11 cellular contexts compared by ENCODE assay signal in the genomic region with DNA sequence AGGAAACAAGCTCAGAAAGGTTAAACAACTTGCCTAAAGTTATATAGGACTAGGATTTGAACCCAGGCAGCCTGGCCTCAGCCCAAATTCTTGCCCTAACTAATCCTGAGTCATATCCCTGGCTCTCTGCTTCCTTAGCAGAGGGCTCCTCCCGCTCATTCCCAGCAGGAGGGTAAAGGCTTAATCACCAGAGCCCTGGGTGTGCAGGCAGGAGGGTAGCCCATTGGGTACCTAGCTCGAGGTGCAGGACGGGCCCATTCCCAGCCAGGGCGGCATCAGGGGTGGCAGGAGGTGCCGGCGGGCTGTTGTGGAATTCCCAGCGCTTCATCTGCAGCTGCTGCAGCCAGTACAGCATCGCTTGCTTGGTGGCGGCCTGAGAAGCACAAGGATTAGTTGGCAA. TPM values are rescaled to one million over a fixed set of nuclear protein-coding genes. Genes with fewer than 3 reads are reported as not detected.
A peak's percentile ranks its signal among the peaks of the same experiment; 100 is the strongest.
DNase-seq lines count a peak whose midpoint lies in the region; ATAC-seq, FAIRE-seq and TF ChIP-seq lines count a peak whose summit lies in the region.
"Had no signal": no experiment of that assay in that cellular context is flagged by ENCODE, and none has a peak within 500 bp of the region (broad histone marks: within the 10 kb centered on the region; RNA-seq: fewer than 3 reads in every experiment).

No MANE protein-coding gene starts in this region.

- no peak overlapping the region for H2AFZ ChIP-seq in trophoblast cell (ENCODE audit: insufficient read depth, low read length, poor library complexity)

- FAIRE-seq in frontal cortex (lab: Jason Lieb, UNC): no peak
- FAIRE-seq: small intestine had no signal

- H3K79me1 ChIP-seq in trophoblast cell (ENCODE audit: low read length): peaks cover 21% of the 10 kb centered on the region

- H3K36me3 ChIP-seq in Panc1 (ENCODE audit: control insufficient read depth, insufficient read depth, low read length) (no peaks in the 10 kb centered on the region; the same call in 1 of the 2 replicates), trophoblast cell (ENCODE audit: control insufficient read depth in 1 of 2, insufficient read depth in 2 of 2, low read length in 2 of 2) (peaks cover 4 to 5% of the 10 kb centered on the region in 2 experiments)

- DNase-seq in EL: peak; percentile 92
- no peak for DNase-seq in Panc1 (ENCODE audit: low read depth, low spot score)
- peak; percentile 66 for DNase-seq in epithelial cell of prostate (ENCODE audit: low read depth, low spot score)
- peak in 1 of 2 donors; percentile 53 for DNase-seq in trophoblast cell
- no peak for DNase-seq in NCI-H510A treated with DMSO at 0.1 percent for 48 hours (lab: John Stamatoyannopoulos, UW)
- no peak for DNase-seq in NCI-H446 treated with DMSO at 0.1 percent for 48 hours (lab: John Stamatoyannopoulos, UW)
- no peak for DNase-seq in frontal cortex (ENCODE audit: low spot score in 2 of 2)
- DNase-seq: activated CD8-positive, alpha-beta memory T cell treated with anti-CD3 and anti-CD28 coated beads, Interleukin-2, amount 50 U/mL, for 4 hours; NCI-H526 treated with DMSO at 0.1 percent for 48 hours; small intestine had no signal

- H3K27ac ChIP-seq in Panc1 (ENCODE audit: low read length) (no peak overlapping the region), epithelial cell of prostate (peak overlapping the region; percentile 96), trophoblast cell (ENCODE audit: low read depth, low read length) (no peak overlapping the region)

- peak overlapping the region; percentile 30 for H3K4ac ChIP-seq in trophoblast cell (ENCODE audit: low read depth, low read length)

- peaks cover 14% of the 10 kb centered on the region for H3K79me2 ChIP-seq in trophoblast cell (ENCODE audit: control insufficient read depth, insufficient read depth, low read length, poor library complexity)

- H4K12ac ChIP-seq in trophoblast cell (ENCODE audit: low read depth, low read length): no peak overlapping the region

- POLR2A ChIA-PET in Panc1 (lab: Charles Lee): no interaction called here

- H3K9ac ChIP-seq in trophoblast cell (ENCODE audit: low read length): no peak overlapping the region

- no peak overlapping the region for H2BK5ac ChIP-seq in trophoblast cell (ENCODE audit: low read depth, low read length, poor library complexity)

- peaks cover 17% of the 10 kb centered on the region; the same call in 1 of the 2 replicates for H3K4me1 ChIP-seq in Panc1 (ENCODE audit: control insufficient read depth, insufficient read depth, low read length)
- H3K4me1 ChIP-seq in trophoblast cell (ENCODE audit: control insufficient read depth in 1 of 2, insufficient read depth in 2 of 2, low read length in 2 of 2): peaks cover 25 to 26% of the 10 kb centered on the region in 2 experiments

- H3K4me2 ChIP-seq in trophoblast cell (ENCODE audit: low read length): no peak overlapping the region

- no CpG with 5 or more reads among the region's 9 CpGs for WGBS in trophoblast cell (ENCODE audit: extremely low coverage, insufficient coverage, insufficient read length)

- no peak overlapping the region for H4K8ac ChIP-seq in trophoblast cell (ENCODE audit: low read depth, low read length)

- H3K23ac ChIP-seq in trophoblast cell (ENCODE audit: low read length): no peak overlapping the region

- CTCF ChIA-PET in Panc1 (lab: Charles Lee): no interaction called here

- ATAC-seq in Panc1: peak; percentile 59
- ATAC-seq in HG02884 (IDR thresholded peaks at IDR 0.05; ENCODE audit: unreplicated experiment): no peak

- intact Hi-C loops in Panc1 (cut with micrococcal nuclease; ENCODE audit: unreplicated experiment): no loop called here

- peak overlapping the region; percentile 8 for H2BK120ac ChIP-seq in trophoblast cell (ENCODE audit: insufficient read depth, low read length, poor library complexity)

- H2AK5ac ChIP-seq in trophoblast cell (ENCODE audit: low read length): no peak overlapping the region

- H3K9me3 ChIP-seq in Panc1 (ENCODE audit: control insufficient read depth, insufficient read depth, low read depth, low read length) (no peaks in the 10 kb centered on the region), trophoblast cell (ENCODE audit: insufficient read depth, low read depth, low read length) (no peaks in the 10 kb centered on the region)

- no TSS peak for BruUV-seq in Panc1 (replicated peaks; lab: Mats Ljungman, UMichigan)

- in situ Hi-C loops in Panc1 (cut with HindIII; ENCODE audit: low pct_unique_long_range_greater_than_20kb, low sequenced_read_pairs): no loop called here

- TF ChIP-seq CTCF in Panc1 (IDR thresholded peaks at IDR 0.05): no peak

- H3K18ac ChIP-seq in trophoblast cell (ENCODE audit: low read length): peak overlapping the region; percentile 37

- H3K27me3 ChIP-seq in Panc1 (ENCODE audit: control insufficient read depth, insufficient read depth, low read length) (no peaks in the 10 kb centered on the region), trophoblast cell (ENCODE audit: insufficient read depth, low read length) (no peaks in the 10 kb centered on the region)

- H4K91ac ChIP-seq in trophoblast cell (ENCODE audit: low read depth, low read length): no peak overlapping the region

- H3K4me3 ChIP-seq in Panc1 (ENCODE audit: low read depth in 2 of 2, low read length in 2 of 2) (no peak overlapping the region), trophoblast cell (ENCODE audit: low read depth, low read length) (no peak overlapping the region)

- no peak overlapping the region for H3K14ac ChIP-seq in trophoblast cell (ENCODE audit: low read length)

- H2BK12ac ChIP-seq in trophoblast cell (ENCODE audit: low read length): peak overlapping the region; percentile 11

RNA-seq across cellular contexts. Expression of a gene that starts 3.9 kb away (rescaled TPM):
- total RNA-seq in Panc1 (2021; ENCODE audit: unreplicated experiment) (2.4 TPM), frontal cortex (1.2 TPM)
- 1.8 TPM for polyA plus RNA-seq in Panc1 (2012; ENCODE audit: insufficient read length)
- polyA plus RNA-seq in trophoblast cell (2013): 18.4 and 19.5 TPM in 2 replicates

RNA-seq across cellular contexts. Expression of a gene that starts 59.1 kb away (rescaled TPM):
- total RNA-seq in Panc1 (2021; ENCODE audit: unreplicated experiment) (2.0 TPM), frontal cortex (4.5 TPM)
- polyA plus RNA-seq in Panc1 (2012; ENCODE audit: insufficient read length): 3.3 TPM
- polyA plus RNA-seq in trophoblast cell (2013): 34.0 and 35.3 TPM in 2 replicates

Comparison
In these comparisons a context has a peak if more than half of its experiments do, and no peak if none do; other contexts are left out.
1. DNase-seq: peak in EL (single experiment) and epithelial cell of prostate (single experiment); none in Panc1 (single experiment), NCI-H510A treated with DMSO at 0.1 percent for 48 hours (single experiment), NCI-H446 treated with DMSO at 0.1 percent for 48 hours (single experiment) and frontal cortex (0 of 2).